In the genomic region with DNA sequence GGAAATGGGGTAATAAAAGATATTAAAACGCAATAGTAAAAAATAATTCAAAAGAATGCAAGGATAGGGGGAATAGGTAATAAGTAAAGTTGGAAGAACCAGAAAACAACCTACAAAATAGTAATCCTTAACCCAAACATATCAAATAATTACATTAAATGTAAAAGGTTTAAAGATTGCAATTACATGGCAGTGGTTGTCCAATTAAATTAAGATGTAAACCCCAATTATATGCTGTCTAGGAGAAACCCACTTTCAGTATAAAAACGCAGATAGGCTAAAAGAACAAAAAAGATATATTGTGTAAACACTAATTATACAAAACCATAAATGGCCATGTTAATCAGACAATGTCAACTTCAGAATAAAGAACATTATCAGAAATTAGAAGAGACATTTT, we compare ENCODE assay signal across 28 cellular contexts.
"Had no signal": no experiment of that assay in that cellular context is flagged by ENCODE, and none has a peak within 500 bp of the region (broad histone marks: within the 10 kb centered on the region; RNA-seq: fewer than 3 reads in every experiment).

No MANE protein-coding gene starts in this region.

- H3K4me3 ChIP-seq: colonic mucosa, coronary artery, dorsolateral prefrontal cortex, esophagus muscularis mucosa, esophagus squamous epithelium, gastrocnemius medialis, gastroesophageal sphincter, heart left ventricle, heart right ventricle had no signal

- H3K36me3 ChIP-seq: colonic mucosa, esophagus muscularis mucosa, esophagus squamous epithelium, gastrocnemius medialis, gastroesophageal sphincter, heart left ventricle, heart right ventricle had no signal

- H3K9me3 ChIP-seq: colonic mucosa, esophagus muscularis mucosa, esophagus squamous epithelium, gastrocnemius medialis, heart left ventricle had no signal

- H3K27ac ChIP-seq: colonic mucosa, coronary artery, dorsolateral prefrontal cortex, epithelial cell of prostate, esophagus muscularis mucosa, esophagus squamous epithelium, foreskin keratinocyte, gastrocnemius medialis, gastroesophageal sphincter, heart left ventricle, heart right ventricle had no signal

- H3K27me3 ChIP-seq: colonic mucosa, esophagus muscularis mucosa, esophagus squamous epithelium, gastrocnemius medialis, gastroesophageal sphincter, heart left ventricle, heart right ventricle had no signal

- ATAC-seq: effector memory CD8-positive, alpha-beta T cell; esophagus mucosa; foreskin keratinocyte; gastrocnemius medialis; gastroesophageal sphincter; heart left ventricle; heart right ventricle had no signal

- FAIRE-seq: colon, endometrium, endothelial cell of umbilical vein, frontal cortex had no signal

- DNase-seq: colonic mucosa; cortex of kidney; dermis blood vessel endothelial cell; dorsolateral prefrontal cortex; effector CD4-positive, alpha-beta T cell; effector CD8-positive, alpha-beta T cell; effector memory CD4-positive, alpha-beta T cell; effector memory CD8-positive, alpha-beta T cell; endodermal cell; erythroblast; esophagus squamous epithelium; foreskin fibroblast; foreskin keratinocyte; foreskin melanocyte; gastrocnemius medialis; glutamatergic neuron; head of caudate nucleus; heart left ventricle; heart right ventricle had no signal

- H3K4me1 ChIP-seq: colonic mucosa, esophagus muscularis mucosa, esophagus squamous epithelium, foreskin keratinocyte, gastrocnemius medialis, gastroesophageal sphincter, heart left ventricle, heart right ventricle had no signal
